Comparison of ENCODE assay signal across 22 cellular contexts in the genomic region with DNA sequence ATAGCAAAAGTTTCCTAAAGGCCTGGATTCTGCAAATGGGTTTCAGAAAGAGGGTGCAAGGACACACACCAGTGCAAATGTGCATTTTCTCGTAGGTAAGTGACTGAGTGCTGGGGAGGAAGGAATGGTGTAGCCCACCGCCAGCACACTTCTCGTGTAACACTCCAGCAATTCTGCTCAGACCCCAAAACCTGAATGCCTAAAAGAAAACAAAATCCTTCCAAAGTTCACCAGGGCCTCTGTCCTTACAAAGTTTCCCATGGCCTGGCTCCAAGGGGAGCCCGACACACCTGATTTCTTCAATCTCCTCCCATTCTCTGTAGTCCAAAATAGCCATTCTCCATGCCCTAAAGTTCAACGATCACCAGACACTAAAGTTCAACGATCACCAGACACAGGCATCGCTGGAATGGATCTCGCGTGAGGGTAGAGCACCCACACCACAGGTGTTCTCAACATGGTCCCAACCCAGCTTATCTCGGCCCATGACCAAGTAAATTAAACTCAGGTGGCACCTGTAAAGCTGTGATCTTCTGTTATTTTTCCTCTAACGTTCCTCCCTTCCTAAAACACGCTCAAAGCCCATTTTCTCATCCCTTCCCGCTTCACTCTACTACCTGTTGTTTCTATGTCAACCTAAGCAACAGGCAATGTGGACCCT.
"Had no signal": no experiment of that assay in that cellular context is flagged by ENCODE, and none has a peak within 500 bp of the region (broad histone marks: within the 10 kb centered on the region; RNA-seq: fewer than 3 reads in every experiment).

No MANE protein-coding gene starts in this region.

- H3K4me3 ChIP-seq: adrenal gland, ascending aorta, breast epithelium, colonic mucosa, heart right ventricle, left lung, lung, neural progenitor cell, thyroid gland, upper lobe of right lung had no signal

- H3K4me2 ChIP-seq: neural progenitor cell had no signal

- H3K27ac ChIP-seq: adrenal gland, ascending aorta, breast epithelium, colonic mucosa, epithelial cell of prostate, heart right ventricle, left lung, neural progenitor cell, thyroid gland, upper lobe of right lung had no signal

- H2AFZ ChIP-seq: neural progenitor cell had no signal

- H3K9ac ChIP-seq: neural progenitor cell had no signal

- ATAC-seq: activated T-cell treated with anti-CD3 and anti-CD28 coated beads, Interleukin-2, amount 50 U/mL, for 4 hours; heart right ventricle; naive thymus-derived CD8-positive, alpha-beta T cell; stimulated activated naive CD8-positive, alpha-beta T cell treated with anti-CD3 and anti-CD28 coated beads, Interleukin-15, Interleukin-2, amounts not matched to agents 100 U/mL and 50 U/mL, for 24 hours had no signal

- H3K27me3 ChIP-seq: adrenal gland, ascending aorta, colonic mucosa, heart right ventricle, left lung, neural progenitor cell, thyroid gland, upper lobe of right lung had no signal

- H3K9me3 ChIP-seq: adrenal gland, ascending aorta, breast epithelium, colonic mucosa, heart right ventricle, left lung, thyroid gland, upper lobe of right lung had no signal

- H3K36me3 ChIP-seq: adrenal gland, ascending aorta, breast epithelium, colonic mucosa, heart right ventricle, left lung, neural progenitor cell, thyroid gland, upper lobe of right lung had no signal

- H3K4me1 ChIP-seq: adrenal gland, ascending aorta, breast epithelium, colonic mucosa, heart right ventricle, left lung, neural progenitor cell, thyroid gland, upper lobe of right lung had no signal

- DNase-seq: activated CD4-positive, alpha-beta T cell treated with anti-CD3 and anti-CD28 coated beads for 4 hours; activated CD4-positive, alpha-beta T cell treated with anti-CD3 and anti-CD28 coated beads, Interleukin-2, amount 50 U/mL, for 48 hours; activated CD4-positive, CD25-positive, alpha-beta regulatory T cell; activated CD8-positive, alpha-beta memory T cell treated with anti-CD3 and anti-CD28 coated beads, Interleukin-2, amount 50 U/mL, for 48 hours; activated naive CD4-positive, alpha-beta T cell; activated T-cell treated with anti-CD3 and anti-CD28 coated beads, Interleukin-2, amount 50 U/mL, for 4 hours; adrenal gland; colonic mucosa; endodermal cell; heart right ventricle; left lung; naive thymus-derived CD8-positive, alpha-beta T cell; stimulated activated CD4-positive, alpha-beta T cell treated with anti-CD3 and anti-CD28 coated beads, Interleukin-12 subunit alpha, Interleukin-12 subunit beta, amount 100 ng/mL, for 4 hours; stimulated activated CD4-positive, alpha-beta T cell treated with anti-CD3 and anti-CD28 coated beads, Interleukin-4, amount 100 ng/mL, for 4 hours; stimulated activated naive CD8-positive, alpha-beta T cell treated with anti-CD3 and anti-CD28 coated beads, Interleukin-15, Interleukin-2, amounts not matched to agents 100 U/mL and 50 U/mL, for 24 hours; thyroid gland; upper lobe of right lung had no signal
